Comparison of ENCODE assay signal across 27 cellular contexts in the genomic region with DNA sequence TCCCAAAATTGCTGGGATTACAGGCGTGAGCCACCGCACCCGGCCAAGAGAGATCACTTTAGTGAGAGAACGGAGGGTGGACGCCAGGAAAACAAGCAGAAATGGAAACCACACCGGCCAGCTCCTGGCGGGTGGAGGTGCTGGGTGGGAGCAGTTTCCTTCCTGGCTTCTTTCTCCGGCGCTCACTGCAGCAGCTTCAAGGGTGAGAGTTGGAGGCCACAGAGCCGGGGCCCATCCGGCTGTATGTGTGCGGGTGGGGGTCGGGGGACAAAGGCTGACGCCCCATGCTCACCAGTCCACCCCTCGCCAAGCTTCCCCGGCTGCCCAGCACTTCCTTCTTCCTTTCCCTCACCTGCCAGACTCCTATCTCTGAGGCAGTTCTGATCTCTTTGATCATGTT. TPM values are rescaled to one million over a fixed set of nuclear protein-coding genes. Genes with fewer than 3 reads are reported as not detected.
DNase-seq lines count a peak whose midpoint lies in the region; ATAC-seq and TF ChIP-seq lines count a peak whose summit lies in the region.
"Had no signal": no experiment of that assay in that cellular context is flagged by ENCODE, and none has a peak within 500 bp of the region (broad histone marks: within the 10 kb centered on the region; RNA-seq: fewer than 3 reads in every experiment).

No MANE protein-coding gene starts in this region.

- no peak overlapping the region for H3K4me3 Mint-ChIP-seq in activated CD4-positive, alpha-beta T cell treated with anti-CD3 and anti-CD28 coated beads, Interleukin-2, amount 10 ng/mL, durations not matched to agents 24 days and 14 days
- peak overlapping the region; percentile 63 for H3K4me3 Mint-ChIP-seq in activated naive CD8-positive, alpha-beta T cell treated with anti-CD3 and anti-CD28 coated beads, Interleukin-2, amount 10 ng/mL, durations not matched to agents 7 days and 5 days
- no peak overlapping the region for H3K4me3 Mint-ChIP-seq in activated naive CD8-positive, alpha-beta T cell treated with anti-CD3 and anti-CD28 coated beads for 36 hours
- H3K4me3 Mint-ChIP-seq in neural crest cell: no peak overlapping the region
- H3K4me3 Mint-ChIP-seq: CD8-positive, alpha-beta T cell had no signal

- H3K9me3 Mint-ChIP-seq in activated CD4-positive, alpha-beta T cell treated with anti-CD3 and anti-CD28 coated beads, Interleukin-2, amount 10 ng/mL, durations not matched to agents 24 days and 14 days: peaks cover 4% of the 10 kb centered on the region
- no peaks in the 10 kb centered on the region for H3K9me3 Mint-ChIP-seq in activated naive CD8-positive, alpha-beta T cell treated with anti-CD3 and anti-CD28 coated beads, Interleukin-2, amount 10 ng/mL, durations not matched to agents 7 days and 5 days
- H3K9me3 Mint-ChIP-seq in activated naive CD8-positive, alpha-beta T cell treated with anti-CD3 and anti-CD28 coated beads for 36 hours: no peaks in the 10 kb centered on the region
- no peaks in the 10 kb centered on the region for H3K9me3 Mint-ChIP-seq in neural crest cell
- H3K9me3 Mint-ChIP-seq: CD8-positive, alpha-beta T cell; IgD-negative memory B cell had no signal

- peaks cover 41% of the 10 kb centered on the region for H3K27me3 Mint-ChIP-seq in activated CD4-positive, alpha-beta T cell treated with anti-CD3 and anti-CD28 coated beads, Interleukin-2, amount 10 ng/mL, durations not matched to agents 24 days and 14 days
- H3K27me3 Mint-ChIP-seq in activated naive CD8-positive, alpha-beta T cell treated with anti-CD3 and anti-CD28 coated beads, Interleukin-2, amount 10 ng/mL, durations not matched to agents 7 days and 5 days: peaks cover 23% of the 10 kb centered on the region
- peaks cover 37% of the 10 kb centered on the region for H3K27me3 Mint-ChIP-seq in activated naive CD8-positive, alpha-beta T cell treated with anti-CD3 and anti-CD28 coated beads for 36 hours
- H3K27me3 Mint-ChIP-seq in neural crest cell (ENCODE audit: low read depth): peaks cover 46% of the 10 kb centered on the region

- H3K36me3 Mint-ChIP-seq in activated CD4-positive, alpha-beta T cell treated with anti-CD3 and anti-CD28 coated beads, Interleukin-2, amount 10 ng/mL, durations not matched to agents 24 days and 14 days (ENCODE audit: low read depth): no peaks in the 10 kb centered on the region
- peaks cover 1% of the 10 kb centered on the region for H3K36me3 Mint-ChIP-seq in activated naive CD8-positive, alpha-beta T cell treated with anti-CD3 and anti-CD28 coated beads, Interleukin-2, amount 10 ng/mL, durations not matched to agents 7 days and 5 days
- H3K36me3 Mint-ChIP-seq in activated naive CD8-positive, alpha-beta T cell treated with anti-CD3 and anti-CD28 coated beads for 36 hours: no peaks in the 10 kb centered on the region
- no peaks in the 10 kb centered on the region for H3K36me3 Mint-ChIP-seq in neural crest cell (ENCODE audit: low read depth)
- H3K36me3 Mint-ChIP-seq: CD8-positive, alpha-beta T cell; IgD-negative memory B cell had no signal

- ATAC-seq in activated naive CD8-positive, alpha-beta T cell treated with anti-CD3 and anti-CD28 coated beads, Interleukin-2, amount 10 ng/mL, durations not matched to agents 7 days and 5 days (ENCODE audit: low read depth): no peak
- ATAC-seq in HG02970 (IDR thresholded peaks at IDR 0.05; ENCODE audit: low FRiP score, unreplicated experiment) (no peak), HG02588 (IDR thresholded peaks at IDR 0.05; ENCODE audit: unreplicated experiment) (no peak)
- ATAC-seq: CD8-positive, alpha-beta T cell; HCT116 had no signal

- DNase-seq in activated CD4-positive, alpha-beta T cell treated with anti-CD3 and anti-CD28 coated beads, Interleukin-2, amount 10 ng/mL, durations not matched to agents 24 days and 14 days: peak; percentile 62
- no peak for DNase-seq in activated CD4-positive, alpha-beta T cell treated with anti-CD3 and anti-CD28 coated beads for 48 hours
- peak; percentile 48 for DNase-seq in activated naive CD8-positive, alpha-beta T cell treated with anti-CD3 and anti-CD28 coated beads, Interleukin-2, amount 10 ng/mL, durations not matched to agents 7 days and 5 days
- no peak for DNase-seq in activated naive CD8-positive, alpha-beta T cell treated with anti-CD3 and anti-CD28 coated beads for 36 hours
- DNase-seq in H7: peak; percentile 30
- DNase-seq in neural crest cell (ENCODE audit: low read depth, low spot score): no peak
- DNase-seq: AML-193; C1 segment of cervical spinal cord; Calu3; CD8-positive, alpha-beta T cell; DMS153; GOT3; MV-4-11; NCI-H1105 treated with DMSO at 0.1 percent for 48 hours; NCI-H2029 treated with DMSO at 0.1 percent for 48 hours; NCI-H226; NCI-H510A treated with DMSO at 0.1 percent for 48 hours; NCI-H748 treated with DMSO at 0.1 percent for 48 hours; NK-92 treated with Interleukin-12 subunit alpha and Interleukin-12 subunit beta, amount 100 ng/mL, for 24 hours; SIG-M5 had no signal

- no peak overlapping the region for H3K27ac Mint-ChIP-seq in activated CD4-positive, alpha-beta T cell treated with anti-CD3 and anti-CD28 coated beads, Interleukin-2, amount 10 ng/mL, durations not matched to agents 24 days and 14 days
- H3K27ac Mint-ChIP-seq in activated naive CD8-positive, alpha-beta T cell treated with anti-CD3 and anti-CD28 coated beads, Interleukin-2, amount 10 ng/mL, durations not matched to agents 7 days and 5 days: peak overlapping the region; percentile 73
- H3K27ac Mint-ChIP-seq in activated naive CD8-positive, alpha-beta T cell treated with anti-CD3 and anti-CD28 coated beads for 36 hours: no peak overlapping the region
- peak overlapping the region; percentile 81 for H3K27ac Mint-ChIP-seq in neural crest cell (ENCODE audit: unreplicated experiment)
- H3K27ac Mint-ChIP-seq: CD8-positive, alpha-beta T cell; IgD-negative memory B cell had no signal

- TF ChIP-seq CTCF in neural crest cell (conservative IDR thresholded peaks at IDR 0.05): no peak

- H3K4me3 ChIP-seq in H7 (ENCODE audit: insufficient read depth, low read depth, low read length): no peak overlapping the region

- peaks cover 22% of the 10 kb centered on the region for H3K27me3 ChIP-seq in H7 (ENCODE audit: control insufficient read depth, insufficient read depth, low read length)

- POLR2A ChIA-PET in activated naive CD8-positive, alpha-beta T cell treated with anti-CD3 and anti-CD28 coated beads, Interleukin-2, amount 10 ng/mL, durations not matched to agents 7 days and 5 days (lab: Charles Lee): interaction anchor here (0.6 to 0.9 kb wide), 6 partner anchors 26 to 460 kb away, joined by 3 to 6 read pairs (median 4); a partner anchor contains a TSS

- intact Hi-C loops in activated CD4-positive, alpha-beta T cell treated with anti-CD3 and anti-CD28 coated beads, Interleukin-2, amount 10 ng/mL, durations not matched to agents 24 days and 14 days (cut with micrococcal nuclease): no loop called here

- no peaks in the 10 kb centered on the region for H3K36me3 ChIP-seq in H7 (replicated peaks; ENCODE audit: control insufficient read depth, insufficient read depth, low read length)

- H3K4me1 Mint-ChIP-seq in activated CD4-positive, alpha-beta T cell treated with anti-CD3 and anti-CD28 coated beads, Interleukin-2, amount 10 ng/mL, durations not matched to agents 24 days and 14 days: peaks cover 19% of the 10 kb centered on the region
- H3K4me1 Mint-ChIP-seq in activated naive CD8-positive, alpha-beta T cell treated with anti-CD3 and anti-CD28 coated beads, Interleukin-2, amount 10 ng/mL, durations not matched to agents 7 days and 5 days: peaks cover 34% of the 10 kb centered on the region
- peaks cover 14% of the 10 kb centered on the region for H3K4me1 Mint-ChIP-seq in activated naive CD8-positive, alpha-beta T cell treated with anti-CD3 and anti-CD28 coated beads for 36 hours
- peaks cover 5% of the 10 kb centered on the region for H3K4me1 Mint-ChIP-seq in neural crest cell

RNA-seq across cellular contexts. Expression of a gene that starts 13.5 kb away (rescaled TPM):
- total RNA-seq in activated CD4-positive, alpha-beta T cell treated with anti-CD3 and anti-CD28 coated beads, Interleukin-2, amount 10 ng/mL, durations not matched to agents 24 days and 14 days: not detected in 2 replicates
- not detected for total RNA-seq in activated naive CD8-positive, alpha-beta T cell treated with anti-CD3 and anti-CD28 coated beads, Interleukin-2, amount 10 ng/mL, durations not matched to agents 7 days and 5 days
- not detected for total RNA-seq in activated naive CD8-positive, alpha-beta T cell treated with anti-CD3 and anti-CD28 coated beads for 36 hours
- total RNA-seq in H7 (2014; rRNA removed; shearing (Covaris generic)): not detected in 2 replicates
- total RNA-seq in neural crest cell: not detected in 2 replicates
- total RNA-seq: A172; Calu3; CD8-positive, alpha-beta T cell; G401; M059J had no signal

RNA-seq across cellular contexts. Expression of a gene that starts 22.8 kb away (rescaled TPM):
- total RNA-seq in activated CD4-positive, alpha-beta T cell treated with anti-CD3 and anti-CD28 coated beads, Interleukin-2, amount 10 ng/mL, durations not matched to agents 24 days and 14 days: 0.07 TPM in 2 replicates
- total RNA-seq in activated naive CD8-positive, alpha-beta T cell treated with anti-CD3 and anti-CD28 coated beads, Interleukin-2, amount 10 ng/mL, durations not matched to agents 7 days and 5 days: under 1 TPM; 0.51 to 0.58 TPM
- not detected for total RNA-seq in activated naive CD8-positive, alpha-beta T cell treated with anti-CD3 and anti-CD28 coated beads for 36 hours
- total RNA-seq in H7 (2014; rRNA removed; shearing (Covaris generic)): not detected in 2 replicates
- total RNA-seq in neural crest cell: 0.07 and 0.18 TPM in 2 replicates
- total RNA-seq: A172; Calu3; CD8-positive, alpha-beta T cell; M059J had no signal

Comparison
In these comparisons a context has a peak if more than half of its experiments do, and no peak if none do; other contexts are left out.
1. DNase-seq: peak in activated CD4-positive, alpha-beta T cell treated with anti-CD3 and anti-CD28 coated beads, Interleukin-2, amount 10 ng/mL, durations not matched to agents 24 days and 14 days (single experiment), activated naive CD8-positive, alpha-beta T cell treated with anti-CD3 and anti-CD28 coated beads, Interleukin-2, amount 10 ng/mL, durations not matched to agents 7 days and 5 days (single experiment) and H7 (single experiment); none in activated CD4-positive, alpha-beta T cell treated with anti-CD3 and anti-CD28 coated beads for 48 hours (single experiment), activated naive CD8-positive, alpha-beta T cell treated with anti-CD3 and anti-CD28 coated beads for 36 hours (single experiment) and neural crest cell (single experiment).
2. H3K27ac Mint-ChIP-seq: peak in activated naive CD8-positive, alpha-beta T cell treated with anti-CD3 and anti-CD28 coated beads, Interleukin-2, amount 10 ng/mL, durations not matched to agents 7 days and 5 days (single experiment) and neural crest cell (single experiment); none in activated CD4-positive, alpha-beta T cell treated with anti-CD3 and anti-CD28 coated beads, Interleukin-2, amount 10 ng/mL, durations not matched to agents 24 days and 14 days (single experiment) and activated naive CD8-positive, alpha-beta T cell treated with anti-CD3 and anti-CD28 coated beads for 36 hours (single experiment).